In genomic region chr7:127752829-127753228, GRCh38 we compare ENCODE assay signal across 20 cellular contexts.
DNase-seq lines count a peak whose midpoint lies in the region; ATAC-seq and TF ChIP-seq lines count a peak whose summit lies in the region.
"Had no signal": no experiment of that assay in that cellular context is flagged by ENCODE, and none has a peak within 500 bp of the region (broad histone marks: within the 10 kb centered on the region; RNA-seq: fewer than 3 reads in every experiment).

No MANE protein-coding gene starts in this region.

- peak overlapping the region; percentile 9 for H3K27ac ChIP-seq in ectodermal cell (ENCODE audit: insufficient read depth, low read depth, low read length, poor library complexity, severe bottlenecking)
- no peak overlapping the region for H3K27ac ChIP-seq in substantia nigra (ENCODE audit: low read depth, low read length, poor library complexity, severe bottlenecking)
- H3K27ac ChIP-seq: 22Rv1, BLaER1, C4-2B had no signal

- peaks cover 20% of the 10 kb centered on the region for H3K36me3 Mint-ChIP-seq in T-helper 2 cell treated with Interferon-gamma antibody and Interleukin-4, amounts not matched to agents 5 μg/mL and 100 μg/mL, for 36 hours (ENCODE audit: low read depth)
- peaks cover 11% of the 10 kb centered on the region for H3K36me3 Mint-ChIP-seq in memory B cell
- peaks cover 23% of the 10 kb centered on the region for H3K36me3 Mint-ChIP-seq in nephron progenitor cell (ENCODE audit: low read depth)

- H3K27ac Mint-ChIP-seq in T-helper 2 cell treated with Interferon-gamma antibody and Interleukin-4, amounts not matched to agents 5 μg/mL and 100 μg/mL, for 36 hours: peak overlapping the region; percentile 11
- H3K27ac Mint-ChIP-seq in memory B cell (peak overlapping the region; percentile 46), nephron progenitor cell (peak overlapping the region; percentile 5)
- H3K27ac Mint-ChIP-seq: B cell; CD8-positive, alpha-beta T cell; HFFc6 had no signal

- ATAC-seq in memory B cell (ENCODE audit: low read depth): no peak
- ATAC-seq: CD8-positive, alpha-beta T cell had no signal

- H3K27me3 Mint-ChIP-seq in T-helper 2 cell treated with Interferon-gamma antibody and Interleukin-4, amounts not matched to agents 5 μg/mL and 100 μg/mL, for 36 hours (ENCODE audit: low read depth): no peaks in the 10 kb centered on the region
- H3K27me3 Mint-ChIP-seq in memory B cell (no peaks in the 10 kb centered on the region), nephron progenitor cell (ENCODE audit: low read depth, poor library complexity) (no peaks in the 10 kb centered on the region)
- H3K27me3 Mint-ChIP-seq: B cell; CD4-positive, CD25-positive, alpha-beta regulatory T cell had no signal

- H3K4me1 Mint-ChIP-seq in T-helper 2 cell treated with Interferon-gamma antibody and Interleukin-4, amounts not matched to agents 5 μg/mL and 100 μg/mL, for 36 hours (ENCODE audit: low read depth): peaks cover 20% of the 10 kb centered on the region
- H3K4me1 Mint-ChIP-seq in memory B cell: peaks cover 42% of the 10 kb centered on the region
- peaks cover 30% of the 10 kb centered on the region for H3K4me1 Mint-ChIP-seq in nephron progenitor cell

- no peak overlapping the region for H3K4me3 ChIP-seq in ectodermal cell (ENCODE audit: insufficient read depth, low read depth, low read length)
- H3K4me3 ChIP-seq: BLaER1, HAP-1 had no signal

- no peaks in the 10 kb centered on the region for H3K9me3 ChIP-seq in ectodermal cell (ENCODE audit: control insufficient read depth, low read length)
- H3K9me3 ChIP-seq: BLaER1, Caco-2, HAP-1 had no signal

- H3K4me3 Mint-ChIP-seq in T-helper 2 cell treated with Interferon-gamma antibody and Interleukin-4, amounts not matched to agents 5 μg/mL and 100 μg/mL, for 36 hours: no peak overlapping the region
- H3K4me3 Mint-ChIP-seq in memory B cell (no peak overlapping the region), nephron progenitor cell (no peak overlapping the region)
- H3K4me3 Mint-ChIP-seq: B cell; CD4-positive, CD25-positive, alpha-beta regulatory T cell; CD8-positive, alpha-beta T cell; HFFc6 had no signal

- no peaks in the 10 kb centered on the region for H3K36me3 ChIP-seq in ectodermal cell (ENCODE audit: control insufficient read depth, insufficient read depth, low read length)

- H3K4me1 ChIP-seq in ectodermal cell (ENCODE audit: control insufficient read depth, insufficient read depth, low read length): peaks cover 5% of the 10 kb centered on the region
- H3K4me1 ChIP-seq: Caco-2, HAP-1 had no signal

- H3K27me3 ChIP-seq in ectodermal cell (ENCODE audit: control insufficient read depth, insufficient read depth, low read length, poor library complexity, severe bottlenecking): no peaks in the 10 kb centered on the region
- H3K27me3 ChIP-seq: BLaER1 had no signal

- no peak for DNase-seq in T-helper 2 cell treated with Interferon-gamma antibody and Interleukin-4, amounts not matched to agents 5 μg/mL and 100 μg/mL, for 36 hours (ENCODE audit: low spot score)
- no peak for DNase-seq in T-helper 2 cell
- DNase-seq in memory B cell (ENCODE audit: low spot score in 2 of 2): no peak
- DNase-seq in nephron progenitor cell: no peak
- no peak for DNase-seq in NCI-H345 treated with DMSO at 0.1 percent for 48 hours (lab: John Stamatoyannopoulos, UW; ENCODE audit: unreplicated experiment)
- DNase-seq in NCI-H82 treated with DMSO at 0.1 percent for 48 hours (lab: John Stamatoyannopoulos, UW; ENCODE audit: unreplicated experiment): no peak
- no peak for DNase-seq in substantia nigra (lab: John Stamatoyannopoulos, UW)
- DNase-seq: Caco-2; CD4-positive, CD25-positive, alpha-beta regulatory T cell; CD8-positive, alpha-beta T cell; DMS153; DND-41; GOT3; HFFc6 had no signal

- no peaks in the 10 kb centered on the region for H3K9me3 Mint-ChIP-seq in T-helper 2 cell treated with Interferon-gamma antibody and Interleukin-4, amounts not matched to agents 5 μg/mL and 100 μg/mL, for 36 hours
- no peaks in the 10 kb centered on the region for H3K9me3 Mint-ChIP-seq in memory B cell
- H3K9me3 Mint-ChIP-seq in nephron progenitor cell: no peaks in the 10 kb centered on the region
- H3K9me3 Mint-ChIP-seq: CD4-positive, CD25-positive, alpha-beta regulatory T cell; CD8-positive, alpha-beta T cell; HFFc6 had no signal

- 86 to 100% methylated on average over 1 of the region's 1 CpG for WGBS in ectodermal cell, 2 experiments

- TF ChIP-seq CTCF in nephron progenitor cell (IDR thresholded peaks at IDR 0.05): no peak
